1 cellular context compared by ENCODE assay signal in the genomic region with DNA sequence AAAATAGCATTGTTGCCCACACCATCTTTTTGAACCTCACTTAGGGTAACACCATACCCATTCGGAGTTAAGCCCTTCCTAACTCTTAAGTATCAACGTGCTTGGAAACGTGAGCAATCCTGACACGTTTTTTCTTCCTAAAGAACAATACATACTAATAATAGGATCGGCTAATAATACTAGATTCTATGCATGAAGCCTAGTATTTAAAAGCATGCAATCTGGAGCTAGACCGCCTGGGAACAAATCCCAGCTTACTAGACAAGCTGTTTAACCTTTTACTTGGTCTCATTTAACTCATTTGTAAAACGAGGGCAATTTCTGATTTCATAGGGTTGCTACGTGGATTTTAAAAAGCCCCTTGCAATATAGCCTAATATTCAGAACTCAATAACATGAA.
TF ChIP-seq lines count a peak whose summit lies in the region.

No MANE protein-coding gene starts in this region.

TF ChIP-seq in SK-N-SH, 30 proteins besides CTCF, POLR2A, EP300 and RAD21 (continued from another document):
- TF ChIP-seq, protein P1, sequence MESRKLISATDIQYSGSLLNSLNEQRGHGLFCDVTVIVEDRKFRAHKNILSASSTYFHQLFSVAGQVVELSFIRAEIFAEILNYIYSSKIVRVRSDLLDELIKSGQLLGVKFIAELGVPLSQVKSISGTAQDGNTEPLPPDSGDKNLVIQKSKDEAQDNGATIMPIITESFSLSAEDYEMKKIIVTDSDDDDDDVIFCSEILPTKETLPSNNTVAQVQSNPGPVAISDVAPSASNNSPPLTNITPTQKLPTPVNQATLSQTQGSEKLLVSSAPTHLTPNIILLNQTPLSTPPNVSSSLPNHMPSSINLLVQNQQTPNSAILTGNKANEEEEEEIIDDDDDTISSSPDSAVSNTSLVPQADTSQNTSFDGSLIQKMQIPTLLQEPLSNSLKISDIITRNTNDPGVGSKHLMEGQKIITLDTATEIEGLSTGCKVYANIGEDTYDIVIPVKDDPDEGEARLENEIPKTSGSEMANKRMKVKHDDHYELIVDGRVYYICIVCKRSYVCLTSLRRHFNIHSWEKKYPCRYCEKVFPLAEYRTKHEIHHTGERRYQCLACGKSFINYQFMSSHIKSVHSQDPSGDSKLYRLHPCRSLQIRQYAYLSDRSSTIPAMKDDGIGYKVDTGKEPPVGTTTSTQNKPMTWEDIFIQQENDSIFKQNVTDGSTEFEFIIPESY (IDR thresholded peaks at IDR 0.05; ENCODE audit: borderline replicate concordance, low read depth) = no peak
- no peak for TF ChIP-seq TAF1 (IDR thresholded peaks at IDR 0.05; ENCODE audit: borderline replicate concordance, low read depth, low read length)
- no peak for TF ChIP-seq SMC3 (IDR thresholded peaks at IDR 0.05; ENCODE audit: low read depth, low read length)
- no peak for TF ChIP-seq TCF12 (IDR thresholded peaks at IDR 0.05)
- no peak for TF ChIP-seq JUND (IDR thresholded peaks at IDR 0.05)
- no peak for TF ChIP-seq ELF1 (IDR thresholded peaks at IDR 0.05)
TF ChIP-seq in SK-N-SH: peak in this region for 0.
